ENCODE assay signal across 8 cellular contexts in genomic region chr17:61862975-61863800, GRCh38. TPM values are rescaled to one million over a fixed set of nuclear protein-coding genes. Genes with fewer than 3 reads are reported as not detected.
A peak's percentile ranks its signal among the peaks of the same experiment; 100 is the strongest.
DNase-seq lines count a peak whose midpoint lies in the region; ATAC-seq and TF ChIP-seq lines count a peak whose summit lies in the region.

Gene BRIP1, minus strand, starts transcription at chr17:61863528. Its CDS starts 1,989 bp downstream, at chr17:61861539.

- H3K9me3 ChIP-seq in duodenal mucosa (ENCODE audit: control insufficient read depth in 1 of 2, low read length in 2 of 2) = no peaks in the 10 kb centered on the region

- no peaks in the 10 kb centered on the region for H3K27me3 ChIP-seq in duodenal mucosa (ENCODE audit: control insufficient read depth in 1 of 2, insufficient read depth in 2 of 2, low read length in 2 of 2)

- peak within 1 kb of the TSS; percentile 93 to 95 for H3K4me3 ChIP-seq in duodenal mucosa (ENCODE audit: low read depth in 1 of 2, low read length in 2 of 2)
- peak within 1 kb of the TSS; percentile 64 for H3K4me3 ChIP-seq in lower leg skin (ENCODE audit: low read depth, poor library complexity, severe bottlenecking)

- no peak for TF ChIP-seq POLR2A in lower leg skin (IDR thresholded peaks at IDR 0.05)

- H3K4me1 ChIP-seq in duodenal mucosa (ENCODE audit: control insufficient read depth in 1 of 2, insufficient read depth in 2 of 2, low read length in 2 of 2) = peaks cover 14 to 20% of the 10 kb centered on the region in 2 donors

- TF ChIP-seq CTCF in lower leg skin (IDR thresholded peaks at IDR 0.05) = no peak

- WGBS in lower leg skin, 2 donors = 0 to 1% methylated on average over 43 of the region's 43 CpGs

- intact Hi-C loops in lower leg skin (cut with DNase I; ENCODE audit: low total_unique reads) = no loop called here

- H3K27ac ChIP-seq in duodenal mucosa (ENCODE audit: low read depth, low read length) = peak within 1 kb of the TSS; percentile 51

- ATAC-seq in GM19438 (IDR thresholded peaks at IDR 0.05; ENCODE audit: low read depth, unreplicated experiment) = peak; percentile 88
- ATAC-seq in HG03571 (IDR thresholded peaks at IDR 0.05; ENCODE audit: unreplicated experiment) = peak; percentile 83

- peak within 1 kb of the TSS; percentile 86 to 88 for H3K9ac ChIP-seq in duodenal mucosa (ENCODE audit: low read depth in 1 of 2, low read length in 2 of 2)

- H3K36me3 ChIP-seq in duodenal mucosa (ENCODE audit: control insufficient read depth in 1 of 2, insufficient read depth in 2 of 2, low read length in 2 of 2) = peaks cover 0 to 12% of the 10 kb centered on the region in 2 donors

- peak; percentile 94 for DNase-seq in CD1c-positive myeloid dendritic cell (ENCODE audit: extremely low spot score)
- DNase-seq in NCI-H774 (lab: John Stamatoyannopoulos, UW) = peak; percentile 97
- peak; percentile 68 to 86 for DNase-seq in activated CD4-positive, alpha-beta T cell treated with anti-CD3 and anti-CD28 coated beads, Interleukin-2, amount 50 U/mL, for 24 hours (ENCODE audit: low read depth in 1 of 2, low spot score in 1 of 2)
- DNase-seq in lower leg skin (ENCODE audit: low spot score in 2 of 2) = peak; percentile 90 to 98
- peak; percentile 80 to 82 for DNase-seq in stimulated activated CD4-positive, alpha-beta T cell treated with anti-CD3 and anti-CD28 coated beads, Interleukin-4, amount 100 ng/mL, for 4 hours

RNA-seq across cellular contexts. Expression of gene BRIP1, which starts in this region (rescaled TPM):
- 1 to 10 TPM in 2 of 4 donors, under 1 TPM in 2; 0.80 to 2.4 (median 0.93) TPM for total RNA-seq in lower leg skin

Comparison
In these comparisons a context has a peak if more than half of its experiments do, and no peak if none do; other contexts are left out.
1. Peak in every context shown above with its lines: DNase-seq, ATAC-seq, H3K4me3 ChIP-seq and H3K27ac ChIP-seq.